ENCODE assay signal across 24 cellular contexts in genomic region chr12:124225730-124226129, GRCh38.
"Had no signal": no experiment of that assay in that cellular context is flagged by ENCODE, and none has a peak within 500 bp of the region (broad histone marks: within the 10 kb centered on the region; RNA-seq: fewer than 3 reads in every experiment).

No MANE protein-coding gene starts in this region.

- DNase-seq: stimulated activated CD4-positive, alpha-beta T cell treated with anti-CD3 and anti-CD28 coated beads, Interleukin-2, amount 100 ng/mL, for 48 hours; stimulated activated CD4-positive, alpha-beta T cell treated with anti-CD3 and anti-CD28 coated beads, Interleukin-4, amount 100 ng/mL, for 1 hour; stimulated activated CD4-positive, alpha-beta T cell treated with anti-CD3 and anti-CD28 coated beads, Interleukin-4, amount 100 ng/mL, for 24 hours; stimulated activated CD4-positive, alpha-beta T cell treated with anti-CD3 and anti-CD28 coated beads, Interleukin-4, amount 100 ng/mL, for 4 hours; stimulated activated CD8-positive, alpha-beta memory T cell treated with anti-CD3 and anti-CD28 coated beads, Interleukin-4, amount 100 ng/mL, for 48 hours; stimulated activated naive B cell treated with anti-CD40 and anti-IgM and Interleukin-4, amounts not matched to agents 10 μg/mL and 1 μg/mL and 100 μg/mL, for 72 hours; stimulated activated naive CD4-positive, alpha-beta T cell; stimulated activated naive CD4-positive, alpha-beta T cell treated with Interleukin-2 at 50 U/mL for 16 hours; stimulated activated naive CD8-positive, alpha-beta T cell treated with anti-CD3 and anti-CD28 coated beads, Interleukin-15, amount 100 ng/mL, for 72 hours; stimulated activated naive CD8-positive, alpha-beta T cell treated with anti-CD3 and anti-CD28 coated beads, Interleukin-15, Interleukin-2, amounts not matched to agents 100 U/mL and 50 U/mL, for 24 hours; stomach; substantia nigra; testis; thyroid gland; tibial artery; transverse colon; trophoblast cell; upper lobe of left lung; upper lobe of right lung; uterus had no signal

- H3K4me1 ChIP-seq: suprapubic skin, testis, thyroid gland, tibial artery, tibial nerve, transverse colon, upper lobe of left lung, upper lobe of right lung, uterus, vagina had no signal

- H3K27ac ChIP-seq: stomach, suprapubic skin, testis, thoracic aorta, thyroid gland, tibial artery, tibial nerve, transverse colon, upper lobe of left lung, upper lobe of right lung, uterus, vagina had no signal

- H3K36me3 ChIP-seq: stomach, suprapubic skin, thoracic aorta, thyroid gland, tibial artery, tibial nerve, transverse colon, upper lobe of left lung, upper lobe of right lung, uterus, vagina had no signal

- H3K27me3 ChIP-seq: stomach, testis, thyroid gland, tibial nerve, transverse colon, upper lobe of left lung, upper lobe of right lung, uterus, vagina had no signal

- H3K9me3 ChIP-seq: stomach, suprapubic skin, testis, thoracic aorta, thyroid gland, tibial artery, transverse colon, upper lobe of left lung, upper lobe of right lung, uterus, vagina had no signal

- H3K4me3 ChIP-seq: stomach, suprapubic skin, testis, thoracic aorta, thyroid gland, tibial artery, tibial nerve, transverse colon, upper lobe of left lung, upper lobe of right lung, uterus, vagina had no signal
